In genomic region chrX:153102436-153102835, GRCh38 we compare ENCODE assay signal across 1 cellular context.
A peak's percentile ranks its signal among the peaks of the same experiment; 100 is the strongest.
TF ChIP-seq lines count a peak whose summit lies in the region.

No MANE protein-coding gene starts in this region.

TF ChIP-seq in HepG2, 621 proteins besides CTCF, POLR2A, EP300 and RAD21 (continued from another document and continues in another):
- TF ChIP-seq TBP (CRISPR knock-in tag; IDR thresholded peaks at IDR 0.05) (no peak), FOXO1 (CRISPR knock-in tag; IDR thresholded peaks at IDR 0.05) (peak; percentile 83; the same call in 1 of the 2 replicates), ARID5B (CRISPR knock-in tag; IDR thresholded peaks at IDR 0.05) (peak; percentile 70; the same call in 1 of the 2 replicates), FOXP1 (IDR thresholded peaks at IDR 0.05) (peak; percentile 84), FOXP1 (CRISPR knock-in tag; IDR thresholded peaks at IDR 0.05) (peak; percentile 95), ZNF550 (CRISPR knock-in tag; IDR thresholded peaks at IDR 0.05; ENCODE audit: borderline replicate concordance) (no peak), DNMT3B (CRISPR knock-in tag; conservative IDR thresholded peaks at IDR 0.05) (no peak), HNF4A (CRISPR knock-in tag; IDR thresholded peaks at IDR 0.05) (peak; percentile 62), KAT8 (CRISPR knock-in tag; IDR thresholded peaks at IDR 0.05) (0 out of 2 replicates have a peak, but pooled peaks have one; percentile 25), MIXL1 (CRISPR knock-in tag; IDR thresholded peaks at IDR 0.05) (peak; percentile 21; the same call in 1 of the 2 replicates), SMYD3 (CRISPR knock-in tag; IDR thresholded peaks at IDR 0.05) (no peak), CHD4 (IDR thresholded peaks at IDR 0.05; ENCODE audit: borderline replicate concordance, low read length) (no peak), FOSL1 (CRISPR knock-in tag; IDR thresholded peaks at IDR 0.05; ENCODE audit: borderline replicate concordance) (no peak), TBX3 (IDR thresholded peaks at IDR 0.05; ENCODE audit: borderline replicate concordance) (no peak), JUND (CRISPR knock-in tag; IDR thresholded peaks at IDR 0.05) (no peak), ZUFSP (CRISPR knock-in tag; IDR thresholded peaks at IDR 0.05; ENCODE audit: borderline replicate concordance) (no peak), SKI (IDR thresholded peaks at IDR 0.05; ENCODE audit: partially characterized antibody) (no peak), ZNF484 (CRISPR knock-in tag; IDR thresholded peaks at IDR 0.05; ENCODE audit: borderline replicate concordance, low read depth) (no peak), ZBTB25 (CRISPR knock-in tag; IDR thresholded peaks at IDR 0.05) (no peak), PPARG (CRISPR knock-in tag; conservative IDR thresholded peaks at IDR 0.05) (peak; percentile 84), ZNF646 (CRISPR knock-in tag; IDR thresholded peaks at IDR 0.05) (no peak), ZNF235 (CRISPR knock-in tag; IDR thresholded peaks at IDR 0.05; ENCODE audit: borderline replicate concordance) (no peak), MYNN (CRISPR knock-in tag; IDR thresholded peaks at IDR 0.05; ENCODE audit: low read depth) (no peak), RAD51 (IDR thresholded peaks at IDR 0.05; ENCODE audit: borderline replicate concordance) (peak; percentile 21; the same call in 1 of the 2 replicates)
- TF ChIP-seq, protein P1, sequence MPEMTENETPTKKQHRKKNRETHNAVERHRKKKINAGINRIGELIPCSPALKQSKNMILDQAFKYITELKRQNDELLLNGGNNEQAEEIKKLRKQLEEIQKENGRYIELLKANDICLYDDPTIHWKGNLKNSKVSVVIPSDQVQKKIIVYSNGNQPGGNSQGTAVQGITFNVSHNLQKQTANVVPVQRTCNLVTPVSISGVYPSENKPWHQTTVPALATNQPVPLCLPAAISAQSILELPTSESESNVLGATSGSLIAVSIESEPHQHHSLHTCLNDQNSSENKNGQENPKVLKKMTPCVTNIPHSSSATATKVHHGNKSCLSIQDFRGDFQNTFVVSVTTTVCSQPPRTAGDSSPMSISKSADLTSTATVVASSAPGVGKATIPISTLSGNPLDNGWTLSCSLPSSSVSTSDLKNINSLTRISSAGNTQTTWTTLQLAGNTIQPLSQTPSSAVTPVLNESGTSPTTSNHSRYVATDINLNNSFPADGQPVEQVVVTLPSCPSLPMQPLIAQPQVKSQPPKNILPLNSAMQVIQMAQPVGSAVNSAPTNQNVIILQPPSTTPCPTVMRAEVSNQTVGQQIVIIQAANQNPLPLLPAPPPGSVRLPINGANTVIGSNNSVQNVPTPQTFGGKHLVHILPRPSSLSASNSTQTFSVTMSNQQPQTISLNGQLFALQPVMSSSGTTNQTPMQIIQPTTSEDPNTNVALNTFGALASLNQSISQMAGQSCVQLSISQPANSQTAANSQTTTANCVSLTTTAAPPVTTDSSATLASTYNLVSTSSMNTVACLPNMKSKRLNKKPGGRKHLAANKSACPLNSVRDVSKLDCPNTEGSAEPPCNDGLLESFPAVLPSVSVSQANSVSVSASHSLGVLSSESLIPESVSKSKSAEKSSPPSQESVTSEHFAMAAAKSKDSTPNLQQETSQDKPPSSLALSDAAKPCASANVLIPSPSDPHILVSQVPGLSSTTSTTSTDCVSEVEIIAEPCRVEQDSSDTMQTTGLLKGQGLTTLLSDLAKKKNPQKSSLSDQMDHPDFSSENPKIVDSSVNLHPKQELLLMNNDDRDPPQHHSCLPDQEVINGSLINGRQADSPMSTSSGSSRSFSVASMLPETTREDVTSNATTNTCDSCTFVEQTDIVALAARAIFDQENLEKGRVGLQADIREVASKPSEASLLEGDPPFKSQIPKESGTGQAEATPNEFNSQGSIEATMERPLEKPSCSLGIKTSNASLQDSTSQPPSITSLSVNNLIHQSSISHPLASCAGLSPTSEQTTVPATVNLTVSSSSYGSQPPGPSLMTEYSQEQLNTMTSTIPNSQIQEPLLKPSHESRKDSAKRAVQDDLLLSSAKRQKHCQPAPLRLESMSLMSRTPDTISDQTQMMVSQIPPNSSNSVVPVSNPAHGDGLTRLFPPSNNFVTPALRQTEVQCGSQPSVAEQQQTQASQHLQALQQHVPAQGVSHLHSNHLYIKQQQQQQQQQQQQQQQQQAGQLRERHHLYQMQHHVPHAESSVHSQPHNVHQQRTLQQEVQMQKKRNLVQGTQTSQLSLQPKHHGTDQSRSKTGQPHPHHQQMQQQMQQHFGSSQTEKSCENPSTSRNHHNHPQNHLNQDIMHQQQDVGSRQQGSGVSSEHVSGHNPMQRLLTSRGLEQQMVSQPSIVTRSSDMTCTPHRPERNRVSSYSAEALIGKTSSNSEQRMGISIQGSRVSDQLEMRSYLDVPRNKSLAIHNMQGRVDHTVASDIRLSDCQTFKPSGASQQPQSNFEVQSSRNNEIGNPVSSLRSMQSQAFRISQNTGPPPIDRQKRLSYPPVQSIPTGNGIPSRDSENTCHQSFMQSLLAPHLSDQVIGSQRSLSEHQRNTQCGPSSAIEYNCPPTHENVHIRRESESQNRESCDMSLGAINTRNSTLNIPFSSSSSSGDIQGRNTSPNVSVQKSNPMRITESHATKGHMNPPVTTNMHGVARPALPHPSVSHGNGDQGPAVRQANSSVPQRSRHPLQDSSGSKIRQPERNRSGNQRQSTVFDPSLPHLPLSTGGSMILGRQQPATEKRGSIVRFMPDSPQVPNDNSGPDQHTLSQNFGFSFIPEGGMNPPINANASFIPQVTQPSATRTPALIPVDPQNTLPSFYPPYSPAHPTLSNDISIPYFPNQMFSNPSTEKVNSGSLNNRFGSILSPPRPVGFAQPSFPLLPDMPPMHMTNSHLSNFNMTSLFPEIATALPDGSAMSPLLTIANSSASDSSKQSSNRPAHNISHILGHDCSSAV (CRISPR knock-in tag; IDR thresholded peaks at IDR 0.05; ENCODE audit: borderline replicate concordance) = no peak
- TF ChIP-seq, protein P2, sequence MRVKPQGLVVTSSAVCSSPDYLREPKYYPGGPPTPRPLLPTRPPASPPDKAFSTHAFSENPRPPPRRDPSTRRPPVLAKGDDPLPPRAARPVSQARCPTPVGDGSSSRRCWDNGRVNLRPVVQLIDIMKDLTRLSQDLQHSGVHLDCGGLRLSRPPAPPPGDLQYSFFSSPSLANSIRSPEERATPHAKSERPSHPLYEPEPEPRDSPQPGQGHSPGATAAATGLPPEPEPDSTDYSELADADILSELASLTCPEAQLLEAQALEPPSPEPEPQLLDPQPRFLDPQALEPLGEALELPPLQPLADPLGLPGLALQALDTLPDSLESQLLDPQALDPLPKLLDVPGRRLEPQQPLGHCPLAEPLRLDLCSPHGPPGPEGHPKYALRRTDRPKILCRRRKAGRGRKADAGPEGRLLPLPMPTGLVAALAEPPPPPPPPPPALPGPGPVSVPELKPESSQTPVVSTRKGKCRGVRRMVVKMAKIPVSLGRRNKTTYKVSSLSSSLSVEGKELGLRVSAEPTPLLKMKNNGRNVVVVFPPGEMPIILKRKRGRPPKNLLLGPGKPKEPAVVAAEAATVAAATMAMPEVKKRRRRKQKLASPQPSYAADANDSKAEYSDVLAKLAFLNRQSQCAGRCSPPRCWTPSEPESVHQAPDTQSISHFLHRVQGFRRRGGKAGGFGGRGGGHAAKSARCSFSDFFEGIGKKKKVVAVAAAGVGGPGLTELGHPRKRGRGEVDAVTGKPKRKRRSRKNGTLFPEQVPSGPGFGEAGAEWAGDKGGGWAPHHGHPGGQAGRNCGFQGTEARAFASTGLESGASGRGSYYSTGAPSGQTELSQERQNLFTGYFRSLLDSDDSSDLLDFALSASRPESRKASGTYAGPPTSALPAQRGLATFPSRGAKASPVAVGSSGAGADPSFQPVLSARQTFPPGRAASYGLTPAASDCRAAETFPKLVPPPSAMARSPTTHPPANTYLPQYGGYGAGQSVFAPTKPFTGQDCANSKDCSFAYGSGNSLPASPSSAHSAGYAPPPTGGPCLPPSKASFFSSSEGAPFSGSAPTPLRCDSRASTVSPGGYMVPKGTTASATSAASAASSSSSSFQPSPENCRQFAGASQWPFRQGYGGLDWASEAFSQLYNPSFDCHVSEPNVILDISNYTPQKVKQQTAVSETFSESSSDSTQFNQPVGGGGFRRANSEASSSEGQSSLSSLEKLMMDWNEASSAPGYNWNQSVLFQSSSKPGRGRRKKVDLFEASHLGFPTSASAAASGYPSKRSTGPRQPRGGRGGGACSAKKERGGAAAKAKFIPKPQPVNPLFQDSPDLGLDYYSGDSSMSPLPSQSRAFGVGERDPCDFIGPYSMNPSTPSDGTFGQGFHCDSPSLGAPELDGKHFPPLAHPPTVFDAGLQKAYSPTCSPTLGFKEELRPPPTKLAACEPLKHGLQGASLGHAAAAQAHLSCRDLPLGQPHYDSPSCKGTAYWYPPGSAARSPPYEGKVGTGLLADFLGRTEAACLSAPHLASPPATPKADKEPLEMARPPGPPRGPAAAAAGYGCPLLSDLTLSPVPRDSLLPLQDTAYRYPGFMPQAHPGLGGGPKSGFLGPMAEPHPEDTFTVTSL (CRISPR knock-in tag; IDR thresholded peaks at IDR 0.05; ENCODE audit: borderline replicate concordance) = peak; percentile 79; the same call in 1 of the 2 replicates
